In genomic region chr4:55321707-55322264, GRCh38 we compare ENCODE assay signal across 8 cellular contexts. TPM values are rescaled to one million over a fixed set of nuclear protein-coding genes. Genes with fewer than 3 reads are reported as not detected.
DNase-seq lines count a peak whose midpoint lies in the region; ATAC-seq, FAIRE-seq and TF ChIP-seq lines count a peak whose summit lies in the region.

No MANE protein-coding gene starts in this region.

- no peak for TF ChIP-seq EP300 in Ishikawa (IDR thresholded peaks at IDR 0.05; ENCODE audit: borderline replicate concordance)

- intact Hi-C loops in prostate gland (cut with DNase I): loop anchor here (2.0 to 10.0 kb wide), 3 partner anchors 323 to 997 kb away; no protein-coding TSS in a partner anchor

- peaks cover 4% of the 10 kb centered on the region for H3K27me3 Mint-ChIP-seq in activated T-cell treated with anti-CD3 and anti-CD28 coated beads, Interleukin-2, amount 50 U/mL, for 4 hours (ENCODE audit: low read depth)

- no peaks in the 10 kb centered on the region for H3K36me3 Mint-ChIP-seq in activated T-cell treated with anti-CD3 and anti-CD28 coated beads, Interleukin-2, amount 50 U/mL, for 4 hours (ENCODE audit: insufficient read depth)

- no peak for TF ChIP-seq POLR2A in prostate gland (IDR thresholded peaks at IDR 0.05)

- peaks cover 28% of the 10 kb centered on the region for H3K4me1 Mint-ChIP-seq in activated T-cell treated with anti-CD3 and anti-CD28 coated beads, Interleukin-2, amount 50 U/mL, for 4 hours (ENCODE audit: low read depth)

- H3K36me3 ChIP-seq in NT2/D1 (ENCODE audit: insufficient read depth, insufficient read length, low read length): no peaks in the 10 kb centered on the region
- H3K36me3 ChIP-seq in prostate gland: no peaks in the 10 kb centered on the region

- H3K4me3 ChIP-seq in NT2/D1 (ENCODE audit: insufficient read length, low read depth): no peak overlapping the region
- H3K4me3 ChIP-seq in prostate gland: no peak overlapping the region

- no peaks in the 10 kb centered on the region for H3K9me3 ChIP-seq in NT2/D1 (ENCODE audit: insufficient read depth, low read length)
- no peaks in the 10 kb centered on the region for H3K9me3 ChIP-seq in prostate gland

- FAIRE-seq in frontal cortex (lab: Jason Lieb, UNC): peak; percentile 93

- H3K27me3 ChIP-seq in NT2/D1 (ENCODE audit: insufficient read depth, insufficient read length) (no peaks in the 10 kb centered on the region), prostate gland (replicated peaks; ENCODE audit: insufficient read depth) (no peaks in the 10 kb centered on the region)

- ATAC-seq in activated T-cell treated with anti-CD3 and anti-CD28 coated beads, Interleukin-2, amount 50 U/mL, for 4 hours: no peak
- ATAC-seq in HG02610 (IDR thresholded peaks at IDR 0.05; ENCODE audit: unreplicated experiment): no peak
- no peak for ATAC-seq in GM19324 (IDR thresholded peaks at IDR 0.05; ENCODE audit: low FRiP score, unreplicated experiment)

- H3K9me3 Mint-ChIP-seq in activated T-cell treated with anti-CD3 and anti-CD28 coated beads, Interleukin-2, amount 50 U/mL, for 4 hours: no peaks in the 10 kb centered on the region

- H3K9ac ChIP-seq in NT2/D1 (ENCODE audit: insufficient read length, low read depth): no peak overlapping the region

- TF ChIP-seq RAD21 in Ishikawa (IDR thresholded peaks at IDR 0.05; ENCODE audit: low read depth): peak; percentile 86

- no peaks in the 10 kb centered on the region for H3K4me1 ChIP-seq in NT2/D1 (ENCODE audit: insufficient read depth, insufficient read length)
- no peaks in the 10 kb centered on the region for H3K4me1 ChIP-seq in prostate gland (replicated peaks)

- DNase-seq in ELF-1 (ENCODE audit: low read depth, low spot score) (peak; percentile 55), NT2/D1 (ENCODE audit: low read depth, low spot score) (peak; percentile 64), frontal cortex (ENCODE audit: low spot score in 2 of 2) (peak in 1 of 2 donors; percentile 32), prostate gland (ENCODE audit: low spot score) (peak; percentile 70)
- DNase-seq in activated T-cell treated with anti-CD3 and anti-CD28 coated beads, Interleukin-2, amount 50 U/mL, for 4 hours: peak; percentile 49

- 27% methylated on average over 8 of the region's 8 CpGs for WGBS in prostate gland

- peak; percentile 34 to 69 (median 62) for TF ChIP-seq CTCF in prostate gland (IDR thresholded peaks at IDR 0.05)

- H3K4me3 Mint-ChIP-seq in activated T-cell treated with anti-CD3 and anti-CD28 coated beads, Interleukin-2, amount 50 U/mL, for 4 hours: no peak overlapping the region

- H3K27ac ChIP-seq in prostate gland: no peak overlapping the region

TF ChIP-seq in Ishikawa, 13 proteins besides CTCF, POLR2A, EP300 and RAD21:
- TF ChIP-seq TCF12 (IDR thresholded peaks at IDR 0.05; ENCODE audit: low read depth) (no peak), FOXM1 (IDR thresholded peaks at IDR 0.05; ENCODE audit: borderline replicate concordance, low read depth) (no peak), ZBTB7A (IDR thresholded peaks at IDR 0.05; ENCODE audit: low read depth) (no peak), TAF1 (IDR thresholded peaks at IDR 0.05; ENCODE audit: low read depth) (no peak), EGR1 (IDR thresholded peaks at IDR 0.05) (no peak), REST (IDR thresholded peaks at IDR 0.05; ENCODE audit: low read depth) (no peak), CEBPB (IDR thresholded peaks at IDR 0.05) (no peak), YY1 (IDR thresholded peaks at IDR 0.05; ENCODE audit: low read depth) (no peak), TEAD4 (IDR thresholded peaks at IDR 0.05) (no peak), CREB1 (IDR thresholded peaks at IDR 0.05; ENCODE audit: low read depth) (no peak), NFIC (IDR thresholded peaks at IDR 0.05) (no peak)
- TF ChIP-seq, protein P1, sequence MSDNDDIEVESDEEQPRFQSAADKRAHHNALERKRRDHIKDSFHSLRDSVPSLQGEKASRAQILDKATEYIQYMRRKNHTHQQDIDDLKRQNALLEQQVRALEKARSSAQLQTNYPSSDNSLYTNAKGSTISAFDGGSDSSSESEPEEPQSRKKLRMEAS (IDR thresholded peaks at IDR 0.05): no peak
- TF ChIP-seq, protein P2, sequence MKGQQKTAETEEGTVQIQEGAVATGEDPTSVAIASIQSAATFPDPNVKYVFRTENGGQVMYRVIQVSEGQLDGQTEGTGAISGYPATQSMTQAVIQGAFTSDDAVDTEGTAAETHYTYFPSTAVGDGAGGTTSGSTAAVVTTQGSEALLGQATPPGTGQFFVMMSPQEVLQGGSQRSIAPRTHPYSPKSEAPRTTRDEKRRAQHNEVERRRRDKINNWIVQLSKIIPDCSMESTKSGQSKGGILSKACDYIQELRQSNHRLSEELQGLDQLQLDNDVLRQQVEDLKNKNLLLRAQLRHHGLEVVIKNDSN (IDR thresholded peaks at IDR 0.05): no peak

RNA-seq across cellular contexts. Expression of gene SRD5A3, which starts 24.3 kb away (rescaled TPM):
- total RNA-seq in activated T-cell treated with anti-CD3 and anti-CD28 coated beads, Interleukin-2, amount 50 U/mL, for 4 hours: 10 to 100 TPM in 2 of 3 donors, 1 to 10 TPM in 1; 9.4 to 21.0 (median 12.7) TPM
- 9.0 TPM for total RNA-seq in frontal cortex
- total RNA-seq in prostate gland: 10 to 100 TPM in 1 of 2 donors, 1 to 10 TPM in 1; 6.6 to 14.8 TPM
